In genomic region chr4:79241846-79242245, GRCh38 we compare ENCODE assay signal across 2 cellular contexts.
TF ChIP-seq lines count a peak whose summit lies in the region.

No MANE protein-coding gene starts in this region.

TF ChIP-seq in HepG2, 621 proteins besides CTCF, POLR2A, EP300 and RAD21:
- TF ChIP-seq MLLT10 (CRISPR knock-in tag; IDR thresholded peaks at IDR 0.05) (no peak), ZNF572 (CRISPR knock-in tag; IDR thresholded peaks at IDR 0.05) (no peak), NFYB (CRISPR knock-in tag; IDR thresholded peaks at IDR 0.05) (no peak), STAG1 (CRISPR knock-in tag; IDR thresholded peaks at IDR 0.05) (peak; percentile 34; the same call in 1 of the 2 replicates), CCAR2 (optimal IDR thresholded peaks at IDR 0.05; ENCODE audit: low read depth, low read length) (no peak), NFAT5 (CRISPR knock-in tag; IDR thresholded peaks at IDR 0.05) (no peak)

TF ChIP-seq in endothelial cell of umbilical vein, 7 proteins besides CTCF, POLR2A, EP300 and RAD21:
- no peak for TF ChIP-seq POLR2AphosphoS5 (IDR thresholded peaks at IDR 0.05; ENCODE audit: insufficient read depth, low read depth, low read length)
- TF ChIP-seq, protein P1, sequence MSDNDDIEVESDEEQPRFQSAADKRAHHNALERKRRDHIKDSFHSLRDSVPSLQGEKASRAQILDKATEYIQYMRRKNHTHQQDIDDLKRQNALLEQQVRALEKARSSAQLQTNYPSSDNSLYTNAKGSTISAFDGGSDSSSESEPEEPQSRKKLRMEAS (IDR thresholded peaks at IDR 0.05; ENCODE audit: insufficient read depth, insufficient read length), result no peak
- no peak for TF ChIP-seq GATA2 (IDR thresholded peaks at IDR 0.05; ENCODE audit: insufficient read depth, insufficient read length, low read depth, low read length)
- TF ChIP-seq FOS (IDR thresholded peaks at IDR 0.05; ENCODE audit: borderline replicate concordance, insufficient read depth, low read length), result no peak
- no peak for TF ChIP-seq JUN (IDR thresholded peaks at IDR 0.05; ENCODE audit: borderline replicate concordance, insufficient read depth, insufficient read length, low read depth)
- TF ChIP-seq MYC (IDR thresholded peaks at IDR 0.05; ENCODE audit: low read depth, low read length), result no peak
- no peak for TF ChIP-seq EZH2 (IDR thresholded peaks at IDR 0.05; ENCODE audit: borderline replicate concordance, low read depth, low read length, severe bottlenecking)
TF ChIP-seq in endothelial cell of umbilical vein: peak in this region for 0.
